8 cellular contexts compared by ENCODE assay signal in genomic region chr11:100932474-100933100, GRCh38.
A peak's percentile ranks its signal among the peaks of the same experiment; 100 is the strongest.
DNase-seq lines count a peak whose midpoint lies in the region; ATAC-seq, FAIRE-seq and TF ChIP-seq lines count a peak whose summit lies in the region.

No MANE protein-coding gene starts in this region.

- POLR2A ChIA-PET in K562 (lab: Yijun Ruan, JAX) = no interaction called here

- H3K4me3 Mint-ChIP-seq in memory B cell = no peak overlapping the region

- H3K36me3 ChIP-seq in K562 (ENCODE audit: control insufficient read depth, insufficient read depth, low read length) = no peaks in the 10 kb centered on the region; the same call in 2 of the 3 replicates

- H3K4me1 Mint-ChIP-seq in memory B cell = peaks cover 4% of the 10 kb centered on the region

- H3K9me3 Mint-ChIP-seq in memory B cell = no peaks in the 10 kb centered on the region

- no peak overlapping the region for H3K9ac ChIP-seq in K562 (ENCODE audit: insufficient read depth in 1 of 2, low read depth in 2 of 2, low read length in 2 of 2)

- peaks cover 2% of the 10 kb centered on the region for H3K36me3 Mint-ChIP-seq in memory B cell

- H3K79me2 ChIP-seq in K562 (ENCODE audit: control insufficient read depth, insufficient read depth, low read length) = no peaks in the 10 kb centered on the region

- no peak for TF ChIP-seq EP300 in K562 (IDR thresholded peaks at IDR 0.05; ENCODE audit: low read length)

- TF ChIP-seq POLR2A in K562 (conservative IDR thresholded peaks at IDR 0.05) = no peak

- no peak overlapping the region for H2AFZ ChIP-seq in K562 (ENCODE audit: low read depth, low read length)

- H3K9me1 ChIP-seq in K562 (ENCODE audit: control insufficient read depth, insufficient read depth, low read length) = no peaks in the 10 kb centered on the region

- in situ Hi-C loops in K562 (cut with MboI) = loop anchor here (10.0 kb wide), 1 partner anchor 358 kb away; no protein-coding TSS in a partner anchor

- no peak overlapping the region for H3K27ac Mint-ChIP-seq in memory B cell

- CTCF ChIA-PET in K562 (lab: Yijun Ruan, JAX; ENCODE audit: low intra/inter-chr PET ratio) = interaction anchor here (0.6 to 0.9 kb wide), 3 partner anchors 170 to 934 kb away, joined by 3 to 4 read pairs (median 3); no protein-coding TSS in a partner anchor

- WGBS in K562 (ENCODE audit: insufficient coverage, low coverage, missing lambda C conversion rate) = 2% methylated on average over 3 of the region's 3 CpGs

- no TSS peak for BruUV-seq in K562 (replicated peaks; lab: Mats Ljungman, UMichigan)

- TF ChIP-seq RAD21 in K562 (CRISPR knock-in tag; conservative IDR thresholded peaks at IDR 0.05 in 1 of 2, IDR thresholded peaks at IDR 0.05 in 1 of 2) = peak; percentile 58 to 74

- H3K27me3 Mint-ChIP-seq in memory B cell = no peaks in the 10 kb centered on the region

- no peaks in the 10 kb centered on the region for H3K9me3 ChIP-seq in K562 (replicated peaks; ENCODE audit: control insufficient read depth, insufficient read depth, low read depth, low read length)

- no peaks in the 10 kb centered on the region for H3K4me1 ChIP-seq in K562 (replicated peaks in 1 of 2; ENCODE audit: control insufficient read depth in 2 of 2, insufficient read depth in 2 of 2, low read length in 2 of 2)

- H4K20me1 ChIP-seq in K562 (replicated peaks; ENCODE audit: control insufficient read depth, insufficient read depth, low read length) = no peaks in the 10 kb centered on the region

- no peak overlapping the region for H3K27ac ChIP-seq in K562 (ENCODE audit: extremely low read depth, low read depth, low read length)

- FAIRE-seq in K562 (lab: Jason Lieb, UNC) = no peak

- ATAC-seq in GM21390 (IDR thresholded peaks at IDR 0.05; ENCODE audit: unreplicated experiment) (peak; percentile 40), K562 (peak; percentile 69), memory B cell (ENCODE audit: low read depth) (peak; percentile 78), GM19452 (IDR thresholded peaks at IDR 0.05; ENCODE audit: unreplicated experiment) (no peak)
- ATAC-seq in stimulated activated naive CD8-positive, alpha-beta T cell treated with anti-CD3 and anti-CD28 coated beads, Interleukin-15, Interleukin-2, amounts not matched to agents 100 U/mL and 50 U/mL, for 24 hours = no peak

- no peaks in the 10 kb centered on the region for H3K27me3 ChIP-seq in K562 (ENCODE audit: control insufficient read depth in 2 of 2, insufficient read depth in 2 of 2, low read length in 2 of 2)

- H3K4me3 ChIP-seq in K562 = no peak overlapping the region

- TF ChIP-seq CTCF in K562 (IDR thresholded peaks at IDR 0.05 in 2 of 3, conservative IDR thresholded peaks at IDR 0.05 in 1 of 3; ENCODE audit: insufficient read depth in 2 of 3, low read depth in 1 of 3, low read length in 3 of 3) = peak; percentile 25 to 61 (median 34); a peak in 3 of 6 replicates

- no peak overlapping the region for H3K4me2 ChIP-seq in K562 (ENCODE audit: insufficient read depth, low read length)

- DNase-seq in CD1c-positive myeloid dendritic cell (ENCODE audit: extremely low spot score) = peak; percentile 1
- peak; percentile 3 for DNase-seq in NCI-H1092 (lab: John Stamatoyannopoulos, UW)
- DNase-seq in K562 (ENCODE audit: extremely low read depth in 1 of 4, low spot score in 3 of 4) = peak in 2 of 4 experiments; percentile 30
- peak in 1 of 2 donors; percentile 18 for DNase-seq in memory B cell (ENCODE audit: low spot score in 2 of 2)
- no peak for DNase-seq in stimulated activated naive CD8-positive, alpha-beta T cell treated with anti-CD3 and anti-CD28 coated beads, Interleukin-15, Interleukin-2, amounts not matched to agents 100 U/mL and 50 U/mL, for 24 hours
- DNase-seq in activated CD4-positive, alpha-beta T cell treated with anti-CD3 and anti-CD28 coated beads, Interleukin-2, amount 50 U/mL, for 1 hour = no peak

- intact Hi-C loops in K562 (cut with micrococcal nuclease) = loop anchor here (1.0 to 2.0 kb wide), 2 partner anchors 304 to 356 kb away; no protein-coding TSS in a partner anchor

TF ChIP-seq in K562, 482 proteins besides CTCF, POLR2A, EP300 and RAD21:
- TF ChIP-seq DEAF1 (CRISPR knock-in tag; IDR thresholded peaks at IDR 0.05) (peak; percentile 24; the same call in 1 of the 2 replicates), CAMTA2 (CRISPR knock-in tag; conservative IDR thresholded peaks at IDR 0.05) (no peak), MLLT1 (IDR thresholded peaks at IDR 0.05) (peak in 1 of 2 experiments; percentile 58; a peak in 2 of 4 replicates), SPI1 (IDR thresholded peaks at IDR 0.05; ENCODE audit: borderline replicate concordance, low read depth, low read length) (peak; percentile 46; the same call in 1 of the 2 replicates), KAT2B (IDR thresholded peaks at IDR 0.05; ENCODE audit: low read depth, low read length) (no peak), CHD1 (IDR thresholded peaks at IDR 0.05; ENCODE audit: low read length) (no peak), ARID3A (IDR thresholded peaks at IDR 0.05; ENCODE audit: borderline replicate concordance, low read depth, low read length) (peak; percentile 79; the same call in 1 of the 2 replicates)
TF ChIP-seq in K562: peak in this region for 4.

Comparison
In these comparisons a context has a peak if more than half of its experiments do, and no peak if none do; other contexts are left out.
1. DNase-seq: peak in CD1c-positive myeloid dendritic cell (single experiment) and NCI-H1092 (single experiment); none in stimulated activated naive CD8-positive, alpha-beta T cell treated with anti-CD3 and anti-CD28 coated beads, Interleukin-15, Interleukin-2, amounts not matched to agents 100 U/mL and 50 U/mL, for 24 hours (single experiment) and activated CD4-positive, alpha-beta T cell treated with anti-CD3 and anti-CD28 coated beads, Interleukin-2, amount 50 U/mL, for 1 hour (single experiment).
2. ATAC-seq: peak in GM21390 (single experiment), K562 (single experiment) and memory B cell (single experiment); none in GM19452 (single experiment) and stimulated activated naive CD8-positive, alpha-beta T cell treated with anti-CD3 and anti-CD28 coated beads, Interleukin-15, Interleukin-2, amounts not matched to agents 100 U/mL and 50 U/mL, for 24 hours (single experiment).